In genomic region chr15:27179789-27180188, GRCh38 we compare ENCODE assay signal across 31 cellular contexts.
"Had no signal": no experiment of that assay in that cellular context is flagged by ENCODE, and none has a peak within 500 bp of the region (broad histone marks: within the 10 kb centered on the region; RNA-seq: fewer than 3 reads in every experiment).

No MANE protein-coding gene starts in this region.

- H3K27ac Mint-ChIP-seq: activated naive CD4-positive, alpha-beta T cell treated with anti-CD3 and anti-CD28 coated beads for 36 hours; activated naive CD8-positive, alpha-beta T cell treated with anti-CD3 and anti-CD28 coated beads for 36 hours; effector memory CD8-positive, alpha-beta T cell; naive thymus-derived CD8-positive, alpha-beta T cell had no signal

- DNase-seq: activated CD4-positive, alpha-beta T cell treated with anti-CD3 and anti-CD28 coated beads for 48 hours; activated CD4-positive, alpha-beta T cell treated with anti-CD3 and anti-CD28 coated beads, Interleukin-2, amount 50 U/mL, for 48 hours; activated CD8-positive, alpha-beta memory T cell treated with anti-CD3 and anti-CD28 coated beads for 24 hours; activated effector memory CD4-positive, alpha-beta T cell treated with anti-CD3 and anti-CD28 coated beads, Interleukin-2, amount 50 U/mL, for 16 hours; activated naive CD4-positive, alpha-beta T cell treated with anti-CD3 and anti-CD28 coated beads for 36 hours; activated naive CD8-positive, alpha-beta T cell treated with anti-CD3 and anti-CD28 coated beads for 36 hours; adrenal gland; aorta; body of pancreas; cortex of kidney; effector memory CD8-positive, alpha-beta T cell; erythroblast; gastrocnemius medialis; glutamatergic neuron; left lung; lower lobe of right lung; mesenchymal stem cell; naive thymus-derived CD8-positive, alpha-beta T cell; nucleus accumbens; pancreas; retina; stimulated activated CD4-positive, alpha-beta T cell treated with anti-CD3 and anti-CD28 coated beads, Interleukin-12 subunit alpha, Interleukin-12 subunit beta, amount 100 ng/mL, for 4 hours; stimulated activated CD4-positive, alpha-beta T cell treated with anti-CD3 and anti-CD28 coated beads, Interleukin-4, amount 100 ng/mL, for 1 hour; stimulated activated naive CD8-positive, alpha-beta T cell treated with anti-CD3 and anti-CD28 coated beads, Interleukin-15, Interleukin-2, amounts not matched to agents 100 U/mL and 50 U/mL, for 24 hours; testis; trophoblast cell; uterus; WERI-Rb-1 had no signal

- H3K36me3 Mint-ChIP-seq: activated naive CD8-positive, alpha-beta T cell treated with anti-CD3 and anti-CD28 coated beads for 36 hours had no signal

- H3K4me1 Mint-ChIP-seq: activated naive CD8-positive, alpha-beta T cell treated with anti-CD3 and anti-CD28 coated beads for 36 hours; naive thymus-derived CD8-positive, alpha-beta T cell had no signal

- H3K27me3 Mint-ChIP-seq: activated naive CD8-positive, alpha-beta T cell treated with anti-CD3 and anti-CD28 coated beads for 36 hours; effector memory CD8-positive, alpha-beta T cell; naive thymus-derived CD8-positive, alpha-beta T cell had no signal

- H3K4me3 Mint-ChIP-seq: activated naive CD4-positive, alpha-beta T cell treated with anti-CD3 and anti-CD28 coated beads for 36 hours; activated naive CD8-positive, alpha-beta T cell treated with anti-CD3 and anti-CD28 coated beads for 36 hours; effector memory CD8-positive, alpha-beta T cell; naive thymus-derived CD8-positive, alpha-beta T cell; neural crest cell had no signal

- ATAC-seq: activated CD4-positive, CD25-positive, alpha-beta regulatory T cell treated with anti-CD3 and anti-CD28 coated beads, Interleukin-2, amount 50 U/mL, for 24 hours; body of pancreas; effector memory CD8-positive, alpha-beta T cell; gastrocnemius medialis; left lung; lower lobe of right lung; naive thymus-derived CD8-positive, alpha-beta T cell; pancreas; sciatic nerve; stimulated activated naive CD8-positive, alpha-beta T cell treated with anti-CD3 and anti-CD28 coated beads, Interleukin-15, Interleukin-2, amounts not matched to agents 100 U/mL and 50 U/mL, for 24 hours had no signal
